Comparison of ENCODE assay signal across 8 cellular contexts in the genomic region with DNA sequence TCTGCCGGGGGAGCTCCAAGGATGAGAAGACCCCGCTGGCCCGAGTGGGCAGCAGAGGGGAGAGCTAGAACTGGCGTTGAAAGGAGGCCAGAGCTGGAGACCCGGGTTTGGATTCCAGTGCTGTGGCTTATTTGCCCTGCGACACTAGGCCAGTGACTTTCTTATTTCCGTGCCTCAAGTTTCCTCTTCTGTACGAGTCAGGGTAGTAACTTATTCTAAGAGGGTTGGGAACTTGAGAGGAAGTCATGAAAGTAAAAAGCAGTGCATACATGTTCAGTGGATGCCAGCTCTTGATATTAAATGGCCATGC. TPM values are rescaled to one million over a fixed set of nuclear protein-coding genes. Genes with fewer than 3 reads are reported as not detected.
DNase-seq lines count a peak whose midpoint lies in the region; ATAC-seq, FAIRE-seq and TF ChIP-seq lines count a peak whose summit lies in the region.

No MANE protein-coding gene starts in this region.

- peaks cover 32% of the 10 kb centered on the region for H3K79me1 ChIP-seq in mesenchymal stem cell (replicated peaks; ENCODE audit: low read length, poor library complexity, severe bottlenecking)

- H3K23ac ChIP-seq in mesenchymal stem cell (ENCODE audit: low read length in 2 of 2), result no peak overlapping the region

- H2AFZ ChIP-seq in mesenchymal stem cell (ENCODE audit: low read depth, low read length), result peak overlapping the region; percentile 49

- DNase-seq in GM10266 (ENCODE audit: extremely low spot score) (no peak), MV-4-11 (lab: John Stamatoyannopoulos, UW) (peak; percentile 54), MCF 10A (ENCODE audit: unreplicated experiment) (no peak), mesenchymal stem cell (peak; percentile 66), D721Med (ENCODE audit: insufficient read length, low spot score) (no peak), NCI-H526 (lab: John Stamatoyannopoulos, UW) (no peak), GM12892 (ENCODE audit: insufficient read length) (no peak)

- intact Hi-C loops in MCF 10A (cut with micrococcal nuclease), result loop anchor here (1.0 kb wide), 4 partner anchors 11 to 557 kb away; partner anchors contain the start of genes AP1M1 and RAB8A

- no peaks in the 10 kb centered on the region for H3K27me3 Mint-ChIP-seq in MCF 10A (ENCODE audit: insufficient read depth, unreplicated experiment)

- peak overlapping the region in 1 of 2 experiments; percentile 70 for H3K14ac ChIP-seq in mesenchymal stem cell (ENCODE audit: low read length in 2 of 2)

- no peak for ATAC-seq in GM21723 (IDR thresholded peaks at IDR 0.05; ENCODE audit: unreplicated experiment)

- H3K27ac Mint-ChIP-seq in MCF 10A (ENCODE audit: low read depth, unreplicated experiment), result peak overlapping the region; percentile 100

- no peak for FAIRE-seq in D721Med (lab: Jason Lieb, UNC)
- no peak for FAIRE-seq in GM12892 (lab: Jason Lieb, UNC)

- no TSS peak for BruUV-seq in MCF 10A (replicated peaks; lab: Mats Ljungman, UMichigan)

- H2BK120ac ChIP-seq in mesenchymal stem cell (ENCODE audit: low read depth, low read length), result peak overlapping the region; percentile 75

- no peaks in the 10 kb centered on the region for H3K9me3 Mint-ChIP-seq in MCF 10A (ENCODE audit: unreplicated experiment)

- TF ChIP-seq POLR2A in GM12892 (IDR thresholded peaks at IDR 0.05; ENCODE audit: low read depth, low read length), result no peak

- WGBS in mesenchymal stem cell, result 5% methylated on average over 8 of the region's 8 CpGs

- TF ChIP-seq CTCF in GM10266 (IDR thresholded peaks at IDR 0.05; ENCODE audit: control insufficient read depth, insufficient read depth, low read depth, missing control alignments), result peak; percentile 63
- TF ChIP-seq CTCF in MCF 10A (IDR thresholded peaks at IDR 0.05; ENCODE audit: unreplicated experiment), result peak; percentile 34
- TF ChIP-seq CTCF in D721Med (IDR thresholded peaks at IDR 0.05; ENCODE audit: insufficient read depth, missing control alignments), result no peak

- CTCF ChIA-PET in MCF 10A (lab: Yijun Ruan, JAX), result interaction anchor here (0.5 to 3.2 kb wide), 13 partner anchors 9 to 986 kb away, joined by 3 to 25 read pairs (median 3); partner anchors contain the start of genes AP1M1 and TPM4

- no peak overlapping the region for H2BK15ac ChIP-seq in mesenchymal stem cell (ENCODE audit: low read depth, poor library complexity, severe bottlenecking)

- no peaks in the 10 kb centered on the region for H3K27me3 ChIP-seq in mesenchymal stem cell (ENCODE audit: control insufficient read depth in 1 of 2, insufficient read depth in 1 of 2, low read length in 2 of 2)

- peaks cover 36% of the 10 kb centered on the region for H3K36me3 Mint-ChIP-seq in MCF 10A (ENCODE audit: insufficient read depth, unreplicated experiment)

- H4K8ac ChIP-seq in mesenchymal stem cell (ENCODE audit: low read length), result no peak overlapping the region

- peaks cover 12% of the 10 kb centered on the region for H3K4me1 ChIP-seq in mesenchymal stem cell (ENCODE audit: control insufficient read depth, insufficient read depth, low read depth, low read length)

- peak overlapping the region; percentile 91 to 99 for H3K4me3 ChIP-seq in mesenchymal stem cell (ENCODE audit: insufficient read depth in 1 of 2, low read depth in 1 of 2, low read length in 2 of 2)

- H3K18ac ChIP-seq in mesenchymal stem cell (ENCODE audit: low read depth in 1 of 2, low read length in 2 of 2), result no peak overlapping the region

- peaks cover 16% of the 10 kb centered on the region for H3K4me1 Mint-ChIP-seq in MCF 10A (ENCODE audit: insufficient read depth, unreplicated experiment)

- no peak overlapping the region for H2BK5ac ChIP-seq in mesenchymal stem cell (ENCODE audit: low read depth, low read length, poor library complexity, severe bottlenecking)

- H3K9ac ChIP-seq in mesenchymal stem cell (ENCODE audit: low read length), result peak overlapping the region; percentile 99

- H3K4me3 Mint-ChIP-seq in MCF 10A (ENCODE audit: unreplicated experiment), result peak overlapping the region; percentile 100

- H3K4ac ChIP-seq in mesenchymal stem cell (ENCODE audit: low read depth in 1 of 2, low read length in 2 of 2), result peak overlapping the region in 1 of 2 experiments; percentile 90

- H3K9me3 ChIP-seq in mesenchymal stem cell (ENCODE audit: control insufficient read depth, low read length), result no peaks in the 10 kb centered on the region

- H4K91ac ChIP-seq in mesenchymal stem cell (ENCODE audit: low read length), result peak overlapping the region; percentile 18

- H3K36me3 ChIP-seq in mesenchymal stem cell (ENCODE audit: control insufficient read depth in 1 of 2, insufficient read depth in 2 of 2, low read depth in 1 of 2, low read length in 2 of 2), result peaks cover 33 to 35% of the 10 kb centered on the region in 2 experiments

- no peak overlapping the region for H2BK12ac ChIP-seq in mesenchymal stem cell (ENCODE audit: low read length in 2 of 2)

- peak overlapping the region; percentile 46 for H2AK5ac ChIP-seq in mesenchymal stem cell (ENCODE audit: low read length, severe bottlenecking)

- H3K27ac ChIP-seq in mesenchymal stem cell (ENCODE audit: low read length, poor library complexity, severe bottlenecking), result peak overlapping the region; percentile 76

- peak overlapping the region; percentile 73 for H3K4me2 ChIP-seq in mesenchymal stem cell (ENCODE audit: low read length, poor library complexity, severe bottlenecking)

- POLR2A ChIA-PET in MCF 10A (lab: Yijun Ruan, JAX), result interaction anchor here (0.6 to 2.8 kb wide), 10 partner anchors 10 to 937 kb away, joined by 3 to 24 read pairs (median 4); partner anchors contain the start of genes AP1M1, RAB8A, SLC35E1 and TPM4

RNA-seq across cellular contexts. Expression of gene FAM32A, which starts 0.7 kb away (rescaled TPM):
- 48.1 and 53.7 TPM in 2 replicates for total RNA-seq in MCF 10A (2022)
- 93.0 TPM for polyA plus RNA-seq in mesenchymal stem cell (2013, experiment 1 of 2)
- polyA plus RNA-seq in mesenchymal stem cell (2013, experiment 2 of 2), result 93.3 TPM
- 40.8 TPM for polyA plus RNA-seq in GM12892 (2012; ENCODE audit: missing spikeins)

RNA-seq across cellular contexts. Expression of gene AP1M1, which starts 11.8 kb away (rescaled TPM):
- total RNA-seq in MCF 10A (2022), result 53.8 and 62.1 TPM in 2 replicates
- polyA plus RNA-seq in mesenchymal stem cell (2013, experiment 1 of 2), result 62.6 TPM
- 61.7 TPM for polyA plus RNA-seq in mesenchymal stem cell (2013, experiment 2 of 2)
- polyA plus RNA-seq in GM12892 (2012; ENCODE audit: missing spikeins), result 47.2 TPM

RNA-seq across cellular contexts. Expression of gene CIB3, which starts 12.6 kb away (rescaled TPM):
- not detected in 2 replicates for total RNA-seq in MCF 10A (2022)
- 0.10 TPM for polyA plus RNA-seq in mesenchymal stem cell (2013, experiment 1 of 2)
- polyA plus RNA-seq in mesenchymal stem cell (2013, experiment 2 of 2), result not detected
- polyA plus RNA-seq in GM12892 (2012; ENCODE audit: missing spikeins), result not detected

RNA-seq across cellular contexts. Expression of gene HSH2D, which starts 42.4 kb away (rescaled TPM):
- 0.49 TPM in 1 of 2 replicates, not detected in the other for total RNA-seq in MCF 10A (2022)
- not detected for polyA plus RNA-seq in mesenchymal stem cell (2013, experiment 1 of 2)
- not detected for polyA plus RNA-seq in mesenchymal stem cell (2013, experiment 2 of 2)
- 89.1 TPM for polyA plus RNA-seq in GM12892 (2012; ENCODE audit: missing spikeins)

Comparison
In these comparisons a context has a peak if more than half of its experiments do, and no peak if none do; other contexts are left out.
1. DNase-seq: peak in MV-4-11 (single experiment) and mesenchymal stem cell (single experiment); none in GM10266 (single experiment), MCF 10A (single experiment), D721Med (single experiment), NCI-H526 (0 of 2) and GM12892 (single experiment).